ENCODE assay signal across 8 cellular contexts in the genomic region with DNA sequence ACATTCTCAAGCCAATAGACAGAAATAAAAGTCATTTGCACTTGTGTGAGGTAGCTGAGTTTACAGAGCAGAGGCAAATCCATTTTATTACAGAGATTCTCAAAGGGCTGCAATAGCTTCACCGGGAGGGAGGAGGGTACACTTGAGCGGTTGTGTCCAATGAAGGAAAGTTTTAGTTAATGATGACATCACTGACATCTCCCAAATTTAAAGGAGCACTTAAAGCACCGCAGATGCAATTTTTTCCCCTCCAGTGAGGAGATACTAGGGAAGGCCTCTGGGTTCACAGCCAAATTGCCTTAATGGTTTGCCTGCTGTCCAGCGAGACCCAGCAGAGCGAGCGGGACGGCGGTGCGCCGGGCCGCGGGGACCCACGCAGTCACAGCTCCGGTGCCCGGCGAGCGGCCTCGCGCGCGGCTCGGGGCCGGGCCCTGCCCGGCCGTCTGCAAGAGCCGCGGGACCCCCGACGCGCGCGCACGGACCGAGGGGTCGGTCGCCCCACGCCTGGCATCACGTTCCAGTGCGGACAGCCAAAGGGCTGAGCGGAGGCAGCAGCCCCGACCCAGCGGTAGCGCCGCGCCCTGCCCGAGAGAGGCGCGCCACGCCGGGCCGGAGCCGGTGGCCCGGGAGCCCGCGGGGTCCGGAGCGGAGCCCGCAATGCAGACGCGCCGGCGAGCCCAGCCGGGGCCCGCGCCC. TPM values are rescaled to one million over a fixed set of nuclear protein-coding genes. Genes with fewer than 3 reads are reported as not detected.
DNase-seq lines count a peak whose midpoint lies in the region; ATAC-seq and TF ChIP-seq lines count a peak whose summit lies in the region.

No MANE protein-coding gene starts in this region.

- intact Hi-C loops in activated T-helper 2 cell treated with anti-CD3 and anti-CD28 coated beads, Interferon-gamma antibody, Interleukin-2, Interleukin-4, amounts not matched to agents 10 μg/mL and 5 μg/mL and 100 μg/mL, durations not matched to agents 14 hours and 24 hours and 36 hours (cut with micrococcal nuclease): loop anchor here (5.0 kb wide), 1 partner anchor 217 kb away; no protein-coding TSS in a partner anchor

- no peak for ATAC-seq in GM18502 (IDR thresholded peaks at IDR 0.05; ENCODE audit: poor library complexity, unreplicated experiment)
- ATAC-seq in HG02759 (IDR thresholded peaks at IDR 0.05; ENCODE audit: unreplicated experiment): no peak

- peaks cover 0 to 8% (median 0%) of the 10 kb centered on the region in 11 experiments; a peak in 1 of 22 replicates for H4K20me1 ChIP-seq in BLaER1 treated with 17β-estradiol and CSF1 and Interleukin-3, amounts not matched to agents 10 nM and 100 nM

- peaks cover 0 to 18% (median 11%) of the 10 kb centered on the region in 10 experiments; a peak in 13 of 20 replicates for H3K4me1 ChIP-seq in BLaER1 treated with 17β-estradiol and CSF1 and Interleukin-3, amounts not matched to agents 10 nM and 100 nM
- H3K4me1 ChIP-seq in HEK293 (ENCODE audit: control insufficient read depth, insufficient read depth, low read length) (no peaks in the 10 kb centered on the region), iPS-15b (ENCODE audit: control insufficient read depth, insufficient read depth, low read length) (peaks cover 10% of the 10 kb centered on the region)

- H3K4me3 ChIP-seq in BLaER1 treated with 17β-estradiol and CSF1 and Interleukin-3, amounts not matched to agents 10 nM and 100 nM: peak overlapping the region; percentile 74 to 92 (median 84)
- H3K4me3 ChIP-seq in HEK293 (ENCODE audit: low read depth, low read length) (peak overlapping the region; percentile 56), iPS-15b (ENCODE audit: low read depth, low read length) (peak overlapping the region; percentile 40), skin epidermis (peak overlapping the region; percentile 10 to 66 (median 50))

- peak overlapping the region; percentile 46 to 86 (median 78) for H3K9ac ChIP-seq in BLaER1 treated with 17β-estradiol and CSF1 and Interleukin-3, amounts not matched to agents 10 nM and 100 nM
- no peak overlapping the region for H3K9ac ChIP-seq in iPS-15b (ENCODE audit: low read depth, low read length)

- CTCF ChIA-PET in HEK293 (lab: Yijun Ruan, JAX): interaction anchor here (0.7 kb wide), 1 partner anchor 9 kb away, joined by 3 read pairs; no protein-coding TSS in a partner anchor

- no peak for DNase-seq in activated T-helper 2 cell treated with anti-CD3 and anti-CD28 coated beads, Interferon-gamma antibody, Interleukin-2, Interleukin-4, amounts not matched to agents 10 μg/mL and 5 μg/mL and 100 μg/mL, durations not matched to agents 14 hours and 24 hours and 36 hours (ENCODE audit: low spot score)
- no peak for DNase-seq in GM20000 (ENCODE audit: low spot score)

- H3K27me3 Mint-ChIP-seq in activated T-helper 2 cell treated with anti-CD3 and anti-CD28 coated beads, Interferon-gamma antibody, Interleukin-2, Interleukin-4, amounts not matched to agents 10 μg/mL and 5 μg/mL and 100 μg/mL, durations not matched to agents 14 hours and 24 hours and 36 hours (ENCODE audit: low read depth): peaks cover 39% of the 10 kb centered on the region

- H3K27ac Mint-ChIP-seq in activated T-helper 2 cell treated with anti-CD3 and anti-CD28 coated beads, Interferon-gamma antibody, Interleukin-2, Interleukin-4, amounts not matched to agents 10 μg/mL and 5 μg/mL and 100 μg/mL, durations not matched to agents 14 hours and 24 hours and 36 hours: no peak overlapping the region

- TF ChIP-seq CTCF in HEK293 (tag by site-specific recombination; IDR thresholded peaks at IDR 0.05) (no peak), GM20000 (IDR thresholded peaks at IDR 0.05; ENCODE audit: extremely low read depth, missing control alignments) (no peak)

- no peaks in the 10 kb centered on the region for H3K9me3 Mint-ChIP-seq in activated T-helper 2 cell treated with anti-CD3 and anti-CD28 coated beads, Interferon-gamma antibody, Interleukin-2, Interleukin-4, amounts not matched to agents 10 μg/mL and 5 μg/mL and 100 μg/mL, durations not matched to agents 14 hours and 24 hours and 36 hours

- H3K4me2 ChIP-seq in BLaER1 treated with 17β-estradiol and CSF1 and Interleukin-3, amounts not matched to agents 10 nM and 100 nM: peak overlapping the region; percentile 93 to 98 (median 96)

- H3K9me3 ChIP-seq in BLaER1 treated with 17β-estradiol and CSF1 and Interleukin-3, amounts not matched to agents 10 nM and 100 nM (replicated peaks in 1 of 11): peaks cover 0 to 7% (median 0%) of the 10 kb centered on the region in 11 experiments; a peak in 3 of 22 replicates
- no peaks in the 10 kb centered on the region for H3K9me3 ChIP-seq in HEK293 (ENCODE audit: control insufficient read depth, insufficient read depth, low read depth, low read length)
- H3K9me3 ChIP-seq in iPS-15b (ENCODE audit: control insufficient read depth, insufficient read depth, low read length): no peaks in the 10 kb centered on the region

- H3K4me1 Mint-ChIP-seq in activated T-helper 2 cell treated with anti-CD3 and anti-CD28 coated beads, Interferon-gamma antibody, Interleukin-2, Interleukin-4, amounts not matched to agents 10 μg/mL and 5 μg/mL and 100 μg/mL, durations not matched to agents 14 hours and 24 hours and 36 hours (ENCODE audit: low read depth): peaks cover 10% of the 10 kb centered on the region

- H3K36me3 ChIP-seq in BLaER1 treated with 17β-estradiol and CSF1 and Interleukin-3, amounts not matched to agents 10 nM and 100 nM: no peaks in the 10 kb centered on the region
- H3K36me3 ChIP-seq in HEK293 (ENCODE audit: control insufficient read depth in 2 of 2, insufficient read depth in 1 of 2, low read length in 2 of 2) (no peaks in the 10 kb centered on the region), iPS-15b (ENCODE audit: control insufficient read depth, insufficient read depth, low read length) (no peaks in the 10 kb centered on the region)

- peaks cover 19 to 25% (median 22%) of the 10 kb centered on the region in 11 experiments for H3K27me3 ChIP-seq in BLaER1 treated with 17β-estradiol and CSF1 and Interleukin-3, amounts not matched to agents 10 nM and 100 nM
- peaks cover 16% of the 10 kb centered on the region for H3K27me3 ChIP-seq in iPS-15b (ENCODE audit: control insufficient read depth, insufficient read depth, low read length)

- peak overlapping the region; percentile 71 for H3K4me3 Mint-ChIP-seq in activated T-helper 2 cell treated with anti-CD3 and anti-CD28 coated beads, Interferon-gamma antibody, Interleukin-2, Interleukin-4, amounts not matched to agents 10 μg/mL and 5 μg/mL and 100 μg/mL, durations not matched to agents 14 hours and 24 hours and 36 hours (ENCODE audit: low read depth)

- peak overlapping the region in 8 of 11 experiments; percentile 14 to 61 (median 49); a peak in 10 of 22 replicates for H3K27ac ChIP-seq in BLaER1 treated with 17β-estradiol and CSF1 and Interleukin-3, amounts not matched to agents 10 nM and 100 nM
- no peak overlapping the region; the same call in 1 of the 2 replicates for H3K27ac ChIP-seq in HEK293 (ENCODE audit: extremely low read depth, low read depth, low read length)
- peak overlapping the region in 1 of 21 experiments; percentile 79 for H3K27ac ChIP-seq in skin epidermis

- no peaks in the 10 kb centered on the region for H3K36me3 Mint-ChIP-seq in activated T-helper 2 cell treated with anti-CD3 and anti-CD28 coated beads, Interferon-gamma antibody, Interleukin-2, Interleukin-4, amounts not matched to agents 10 μg/mL and 5 μg/mL and 100 μg/mL, durations not matched to agents 14 hours and 24 hours and 36 hours (ENCODE audit: low read depth)

- POLR2A ChIA-PET in HEK293 (lab: Yijun Ruan, JAX): no interaction called here

TF ChIP-seq in HEK293, 187 proteins besides CTCF, POLR2A, EP300 and RAD21 (continues in another document):
- TF ChIP-seq, protein P1, sequence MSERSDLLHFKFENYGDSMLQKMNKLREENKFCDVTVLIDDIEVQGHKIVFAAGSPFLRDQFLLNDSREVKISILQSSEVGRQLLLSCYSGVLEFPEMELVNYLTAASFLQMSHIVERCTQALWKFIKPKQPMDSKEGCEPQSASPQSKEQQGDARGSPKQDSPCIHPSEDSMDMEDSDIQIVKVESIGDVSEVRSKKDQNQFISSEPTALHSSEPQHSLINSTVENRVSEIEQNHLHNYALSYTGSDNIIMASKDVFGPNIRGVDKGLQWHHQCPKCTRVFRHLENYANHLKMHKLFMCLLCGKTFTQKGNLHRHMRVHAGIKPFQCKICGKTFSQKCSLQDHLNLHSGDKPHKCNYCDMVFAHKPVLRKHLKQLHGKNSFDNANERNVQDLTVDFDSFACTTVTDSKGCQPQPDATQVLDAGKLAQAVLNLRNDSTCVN (tag by site-specific recombination; optimal IDR thresholded peaks at IDR 0.05): peak; percentile 12
- 0 out of 2 replicates have a peak, but pooled peaks have one; percentile 26 for TF ChIP-seq ZNF629 (tag by site-specific recombination; IDR thresholded peaks at IDR 0.05)
- TF ChIP-seq, protein P2, sequence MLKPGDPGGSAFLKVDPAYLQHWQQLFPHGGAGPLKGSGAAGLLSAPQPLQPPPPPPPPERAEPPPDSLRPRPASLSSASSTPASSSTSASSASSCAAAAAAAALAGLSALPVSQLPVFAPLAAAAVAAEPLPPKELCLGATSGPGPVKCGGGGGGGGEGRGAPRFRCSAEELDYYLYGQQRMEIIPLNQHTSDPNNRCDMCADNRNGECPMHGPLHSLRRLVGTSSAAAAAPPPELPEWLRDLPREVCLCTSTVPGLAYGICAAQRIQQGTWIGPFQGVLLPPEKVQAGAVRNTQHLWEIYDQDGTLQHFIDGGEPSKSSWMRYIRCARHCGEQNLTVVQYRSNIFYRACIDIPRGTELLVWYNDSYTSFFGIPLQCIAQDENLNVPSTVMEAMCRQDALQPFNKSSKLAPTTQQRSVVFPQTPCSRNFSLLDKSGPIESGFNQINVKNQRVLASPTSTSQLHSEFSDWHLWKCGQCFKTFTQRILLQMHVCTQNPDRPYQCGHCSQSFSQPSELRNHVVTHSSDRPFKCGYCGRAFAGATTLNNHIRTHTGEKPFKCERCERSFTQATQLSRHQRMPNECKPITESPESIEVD (tag by site-specific recombination; IDR thresholded peaks at IDR 0.05): no peak
- peak; percentile 30; the same call in 1 of the 2 replicates for TF ChIP-seq IKZF3 (tag by site-specific recombination; IDR thresholded peaks at IDR 0.05)
- TF ChIP-seq, protein P3, sequence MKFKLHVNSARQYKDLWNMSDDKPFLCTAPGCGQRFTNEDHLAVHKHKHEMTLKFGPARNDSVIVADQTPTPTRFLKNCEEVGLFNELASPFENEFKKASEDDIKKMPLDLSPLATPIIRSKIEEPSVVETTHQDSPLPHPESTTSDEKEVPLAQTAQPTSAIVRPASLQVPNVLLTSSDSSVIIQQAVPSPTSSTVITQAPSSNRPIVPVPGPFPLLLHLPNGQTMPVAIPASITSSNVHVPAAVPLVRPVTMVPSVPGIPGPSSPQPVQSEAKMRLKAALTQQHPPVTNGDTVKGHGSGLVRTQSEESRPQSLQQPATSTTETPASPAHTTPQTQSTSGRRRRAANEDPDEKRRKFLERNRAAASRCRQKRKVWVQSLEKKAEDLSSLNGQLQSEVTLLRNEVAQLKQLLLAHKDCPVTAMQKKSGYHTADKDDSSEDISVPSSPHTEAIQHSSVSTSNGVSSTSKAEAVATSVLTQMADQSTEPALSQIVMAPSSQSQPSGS (tag by site-specific recombination; IDR thresholded peaks at IDR 0.05; ENCODE audit: low read depth): peak; percentile 95

RNA-seq across cellular contexts. Expression of a gene that starts 0.7 kb away (rescaled TPM):
- 3.7 TPM in 2 replicates for total RNA-seq in activated T-helper 2 cell treated with anti-CD3 and anti-CD28 coated beads, Interferon-gamma antibody, Interleukin-2, Interleukin-4, amounts not matched to agents 10 μg/mL and 5 μg/mL and 100 μg/mL, durations not matched to agents 14 hours and 24 hours and 36 hours
